In genomic region chr3:169886671-169887070, GRCh38 we compare ENCODE assay signal across 11 cellular contexts. TPM values are rescaled to one million over a fixed set of nuclear protein-coding genes. Genes with fewer than 3 reads are reported as not detected.
DNase-seq lines count a peak whose midpoint lies in the region; ATAC-seq, FAIRE-seq and TF ChIP-seq lines count a peak whose summit lies in the region.
"Had no signal": no experiment of that assay in that cellular context is flagged by ENCODE, and none has a peak within 500 bp of the region (broad histone marks: within the 10 kb centered on the region; RNA-seq: fewer than 3 reads in every experiment).

No MANE protein-coding gene starts in this region.

- no peaks in the 10 kb centered on the region for H3K9me3 Mint-ChIP-seq in natural killer cell
- H3K9me3 Mint-ChIP-seq: activated B cell treated with CpG ODN at 0.5 μM for 24 hours; activated naive CD4-positive, alpha-beta T cell treated with anti-CD3 and anti-CD28 coated beads, Interleukin-2, amount 50 U/mL, for 24 hours had no signal

- FAIRE-seq in GM12892 (lab: Jason Lieb, UNC), result no peak

- TF ChIP-seq CTCF in dorsolateral prefrontal cortex (IDR thresholded peaks at IDR 0.05 in 54 of 56, conservative IDR thresholded peaks at IDR 0.05 in 2 of 56; ENCODE audit: low read depth in 1 of 56, partially characterized antibody in 56 of 56) (no peak), right lobe of liver (IDR thresholded peaks at IDR 0.05) (no peak), tibial artery (IDR thresholded peaks at IDR 0.05) (no peak), natural killer cell (IDR thresholded peaks at IDR 0.05) (no peak)

- peaks cover 0 to 5% (median 2%) of the 10 kb centered on the region in 4 donors for H3K4me1 ChIP-seq in right lobe of liver
- peaks cover 0 to 14% (median 5%) of the 10 kb centered on the region in 4 donors for H3K4me1 ChIP-seq in tibial artery

- TF ChIP-seq POLR2A in right lobe of liver (IDR thresholded peaks at IDR 0.05) (no peak), GM12892 (IDR thresholded peaks at IDR 0.05; ENCODE audit: low read depth, low read length) (no peak)

- no peaks in the 10 kb centered on the region for H3K36me3 Mint-ChIP-seq in natural killer cell
- H3K36me3 Mint-ChIP-seq: activated naive CD4-positive, alpha-beta T cell treated with anti-CD3 and anti-CD28 coated beads, Interleukin-2, amount 50 U/mL, for 24 hours had no signal

- H3K4me1 Mint-ChIP-seq in natural killer cell, result no peaks in the 10 kb centered on the region
- H3K4me1 Mint-ChIP-seq: activated naive CD4-positive, alpha-beta T cell treated with anti-CD3 and anti-CD28 coated beads, Interleukin-2, amount 50 U/mL, for 24 hours had no signal

- H3K27ac Mint-ChIP-seq in natural killer cell, result no peak overlapping the region
- H3K27ac Mint-ChIP-seq: activated B cell treated with CpG ODN at 0.5 μM for 24 hours; activated naive CD4-positive, alpha-beta T cell treated with anti-CD3 and anti-CD28 coated beads, Interleukin-2, amount 50 U/mL, for 24 hours had no signal

- H3K27me3 Mint-ChIP-seq in natural killer cell (ENCODE audit: low read depth in 2 of 2), result peaks cover 2 to 11% of the 10 kb centered on the region in 2 donors
- H3K27me3 Mint-ChIP-seq: activated B cell treated with CpG ODN at 0.5 μM for 24 hours; activated naive CD4-positive, alpha-beta T cell treated with anti-CD3 and anti-CD28 coated beads, Interleukin-2, amount 50 U/mL, for 24 hours had no signal

- no peak overlapping the region for H3K4me3 Mint-ChIP-seq in natural killer cell
- H3K4me3 Mint-ChIP-seq: activated B cell treated with CpG ODN at 0.5 μM for 24 hours; activated naive CD4-positive, alpha-beta T cell treated with anti-CD3 and anti-CD28 coated beads, Interleukin-2, amount 50 U/mL, for 24 hours had no signal

- H3K4me3 ChIP-seq in dorsolateral prefrontal cortex (peak overlapping the region in 15 of 59 donors; percentile 3 to 46 (median 21)), right lobe of liver (no peak overlapping the region), tibial artery (no peak overlapping the region)

- DNase-seq in NCI-H2029 treated with DMSO at 0.1 percent for 48 hours (lab: John Stamatoyannopoulos, UW) (peak; percentile 31), dorsolateral prefrontal cortex (peak in 8 of 10 donors; percentile 42 to 73 (median 58)), right lobe of liver (peak; percentile 85 to 96 (median 87)), tibial artery (peak; percentile 62 to 85), natural killer cell (no peak), GM12892 (ENCODE audit: insufficient read length) (no peak), NCI-H526 treated with DMSO at 0.1 percent for 48 hours (lab: John Stamatoyannopoulos, UW) (no peak)
- DNase-seq: activated B cell treated with CpG ODN at 0.5 μM for 24 hours had no signal

- ATAC-seq in right lobe of liver (peak; percentile 99 to 100 (median 100)), natural killer cell (no peak)
- ATAC-seq: Panc1 had no signal

- 5% methylated on average over 4 of the region's 5 CpGs for WGBS in right lobe of liver (ENCODE audit: insufficient coverage, low coverage, low lambda C conversion rate, missing lambda C conversion rate)

- no peaks in the 10 kb centered on the region for H3K9me3 ChIP-seq in right lobe of liver
- no peaks in the 10 kb centered on the region for H3K9me3 ChIP-seq in tibial artery

- H3K36me3 ChIP-seq in right lobe of liver (no peaks in the 10 kb centered on the region), tibial artery (no peaks in the 10 kb centered on the region)

- intact Hi-C loops in dorsolateral prefrontal cortex (cut with DNase I) (no loop called here), right lobe of liver (cut with DNase I) (no loop called here), tibial artery (cut with DNase I; ENCODE audit: low total_unique reads) (no loop called here), natural killer cell (cut with micrococcal nuclease) (no loop called here)

- H3K27ac ChIP-seq in dorsolateral prefrontal cortex (peak overlapping the region in 50 of 59 donors; percentile 7 to 85 (median 66)), right lobe of liver (no peak overlapping the region), tibial artery (no peak overlapping the region)

- H3K27me3 ChIP-seq in dorsolateral prefrontal cortex (no peaks in the 10 kb centered on the region), right lobe of liver (no peaks in the 10 kb centered on the region), tibial artery (no peaks in the 10 kb centered on the region)

RNA-seq across cellular contexts. Expression of gene LRRC31, which starts 16.9 kb away (rescaled TPM):
- total RNA-seq in dorsolateral prefrontal cortex, result under 1 TPM in 6 of 120 experiments, not detected in 114; 0.18 to 0.35 (median 0.24) TPM
- total RNA-seq in right lobe of liver, result 1 to 10 TPM in 5 of 6 experiments, under 1 TPM in 1; 0.78 to 5.0 (median 2.2) TPM
- not detected for total RNA-seq in natural killer cell
- not detected for polyA plus RNA-seq in GM12892 (2012; ENCODE audit: missing spikeins)
- total RNA-seq: activated B cell treated with CpG ODN at 0.5 μM for 24 hours had no signal
- polyA plus RNA-seq: neural cell had no signal

RNA-seq across cellular contexts. Expression of gene SAMD7, which starts 24.7 kb away (rescaled TPM):
- total RNA-seq in dorsolateral prefrontal cortex (under 1 TPM in 8 of 120 experiments, not detected in 112; 0.22 to 0.66 (median 0.27) TPM), right lobe of liver (not detected), natural killer cell (not detected)
- not detected for polyA plus RNA-seq in GM12892 (2012; ENCODE audit: missing spikeins)
- total RNA-seq: activated B cell treated with CpG ODN at 0.5 μM for 24 hours had no signal
- polyA plus RNA-seq: neural cell had no signal

Comparison
In these comparisons a context has a peak if more than half of its experiments do, and no peak if none do; other contexts are left out.
1. DNase-seq: peak in NCI-H2029 treated with DMSO at 0.1 percent for 48 hours (single experiment), dorsolateral prefrontal cortex (8 of 10), right lobe of liver (3 of 3) and tibial artery (2 of 2); none in natural killer cell (single experiment), GM12892 (single experiment) and NCI-H526 treated with DMSO at 0.1 percent for 48 hours (single experiment).
2. H3K27ac ChIP-seq: peak in dorsolateral prefrontal cortex (50 of 59); none in right lobe of liver (0 of 3) and tibial artery (0 of 2).
3. ATAC-seq: peak in right lobe of liver (4 of 4); none in natural killer cell (0 of 3).